ENCODE assay signal across 26 cellular contexts in genomic region chr6:46320505-46320904, GRCh38.
DNase-seq lines count a peak whose midpoint lies in the region; ATAC-seq and TF ChIP-seq lines count a peak whose summit lies in the region.
"Had no signal": no experiment of that assay in that cellular context is flagged by ENCODE, and none has a peak within 500 bp of the region (broad histone marks: within the 10 kb centered on the region; RNA-seq: fewer than 3 reads in every experiment).

No MANE protein-coding gene starts in this region.

- H3K27ac ChIP-seq in adrenal gland (peak overlapping the region in 4 of 5 donors; percentile 51 to 80 (median 64)), sigmoid colon (peak overlapping the region in 3 of 4 donors; percentile 25 to 50 (median 34)), WERI-Rb-1 (no peak overlapping the region)
- H3K27ac ChIP-seq: BLaER1 treated with 17β-estradiol and CSF1 and Interleukin-3, amounts not matched to agents 10 nM and 100 nM; HL-60 had no signal

- no peak for TF ChIP-seq EP300 in sigmoid colon (IDR thresholded peaks at IDR 0.05)

- intact Hi-C loops in adrenal gland (cut with DNase I) (no loop called here), sigmoid colon (cut with DNase I) (no loop called here)

- H3K27me3 ChIP-seq in adrenal gland (no peaks in the 10 kb centered on the region), sigmoid colon (no peaks in the 10 kb centered on the region), WERI-Rb-1 (ENCODE audit: insufficient read depth, low read depth, severe bottlenecking) (no peaks in the 10 kb centered on the region)
- H3K27me3 ChIP-seq: BLaER1 treated with 17β-estradiol and CSF1 and Interleukin-3, amounts not matched to agents 10 nM and 100 nM had no signal

- ATAC-seq in GM19035 (IDR thresholded peaks at IDR 0.05; ENCODE audit: unreplicated experiment) = no peak
- ATAC-seq: HCT116, HepG2, K562, Panc1 had no signal

- H3K4me3 ChIP-seq in adrenal gland = no peak overlapping the region
- H3K4me3 ChIP-seq in fibroblast of villous mesenchyme (ENCODE audit: low read depth, low read length) = no peak overlapping the region
- H3K4me3 ChIP-seq in sigmoid colon = no peak overlapping the region
- H3K4me3 ChIP-seq in WERI-Rb-1 (ENCODE audit: low read depth, low read length) = no peak overlapping the region
- H3K4me3 ChIP-seq: BLaER1 treated with 17β-estradiol and CSF1 and Interleukin-3, amounts not matched to agents 10 nM and 100 nM; K562 had no signal

- DNase-seq in GM03348 (ENCODE audit: low spot score) = peak; percentile 50
- peak in 3 of 7 donors; percentile 17 to 29 (median 27) for DNase-seq in adrenal gland
- DNase-seq in fibroblast of villous mesenchyme (ENCODE audit: low read depth) = peak; percentile 79
- DNase-seq in sigmoid colon = no peak
- DNase-seq in NOMO-1 (lab: John Stamatoyannopoulos, UW; ENCODE audit: unreplicated experiment in 2 of 2) = no peak
- no peak for DNase-seq in dedifferentiated amniotic fluid mesenchymal stem cell (ENCODE audit: extremely low spot score)
- DNase-seq in WERI-Rb-1 = no peak
- DNase-seq: Caco-2; CD4-positive, alpha-beta memory T cell; DMS 273 treated with DMSO at 0.1 percent for 48 hours; DMS79 treated with DMSO at 0.1 percent for 48 hours; GOT3; NCI-H1092; NCI-H1436 treated with DMSO at 0.1 percent for 48 hours; NCI-H1930; NCI-H2227 treated with DMSO at 0.1 percent for 48 hours; NCI-H510A treated with DMSO at 0.1 percent for 48 hours; NCI-H748 treated with DMSO at 0.1 percent for 48 hours; NK-92 treated with Interleukin-12 subunit alpha and Interleukin-12 subunit beta, amount 100 ng/mL, for 24 hours had no signal

- no peaks in the 10 kb centered on the region for H3K9me3 ChIP-seq in adrenal gland (replicated peaks in 1 of 3)
- H3K9me3 ChIP-seq in sigmoid colon = no peaks in the 10 kb centered on the region
- H3K9me3 ChIP-seq in WERI-Rb-1 (ENCODE audit: severe bottlenecking) = no peaks in the 10 kb centered on the region
- H3K9me3 ChIP-seq: BLaER1 treated with 17β-estradiol and CSF1 and Interleukin-3, amounts not matched to agents 10 nM and 100 nM; Caco-2 had no signal

- no peak for TF ChIP-seq CTCF in adrenal gland (IDR thresholded peaks at IDR 0.05)
- no peak for TF ChIP-seq CTCF in fibroblast of villous mesenchyme (IDR thresholded peaks at IDR 0.05; ENCODE audit: insufficient read depth, low read depth, low read length)
- no peak for TF ChIP-seq CTCF in sigmoid colon (IDR thresholded peaks at IDR 0.05)
- no peak for TF ChIP-seq CTCF in WERI-Rb-1 (IDR thresholded peaks at IDR 0.05; ENCODE audit: low read depth, low read length)

- H3K4me1 ChIP-seq in adrenal gland (replicated peaks in 1 of 2) (peaks cover 11 to 25% of the 10 kb centered on the region in 2 donors), sigmoid colon (peaks cover 0 to 43% (median 41%) of the 10 kb centered on the region in 4 donors)
- H3K4me1 ChIP-seq: Caco-2 had no signal

- H3K36me3 ChIP-seq in adrenal gland (replicated peaks in 1 of 2) = no peaks in the 10 kb centered on the region
- H3K36me3 ChIP-seq in sigmoid colon = no peaks in the 10 kb centered on the region
- H3K36me3 ChIP-seq in WERI-Rb-1 = no peaks in the 10 kb centered on the region
- H3K36me3 ChIP-seq: BLaER1 treated with 17β-estradiol and CSF1 and Interleukin-3, amounts not matched to agents 10 nM and 100 nM had no signal

- TF ChIP-seq POLR2A in adrenal gland (IDR thresholded peaks at IDR 0.05) (no peak), sigmoid colon (IDR thresholded peaks at IDR 0.05) (no peak)

- 22 to 35% (median 26%) methylated on average over 2 of the region's 2 CpGs for WGBS in adrenal gland, 4 donors
- WGBS in sigmoid colon, 2 donors = 73 to 87% methylated on average over 2 of the region's 2 CpGs

Comparison
In these comparisons a context has a peak if more than half of its experiments do, and no peak if none do; other contexts are left out.
1. DNase-seq: peak in GM03348 (single experiment) and fibroblast of villous mesenchyme (single experiment); none in sigmoid colon (single experiment), NOMO-1 (0 of 2), dedifferentiated amniotic fluid mesenchymal stem cell (single experiment) and WERI-Rb-1 (single experiment).